ENCODE assay signal across 8 cellular contexts in genomic region chr2:240561325-240561971, GRCh38. TPM values are rescaled to one million over a fixed set of nuclear protein-coding genes. Genes with fewer than 3 reads are reported as not detected.
DNase-seq lines count a peak whose midpoint lies in the region; ATAC-seq and TF ChIP-seq lines count a peak whose summit lies in the region.

No MANE protein-coding gene starts in this region.

- TF ChIP-seq CTCF in CD14-positive monocyte (IDR thresholded peaks at IDR 0.05) (peak; percentile 16), OCI-LY1 (IDR thresholded peaks at IDR 0.05; ENCODE audit: low read length) (no peak), lung (IDR thresholded peaks at IDR 0.05; ENCODE audit: control extremely low read depth, extremely low read depth) (no peak), upper lobe of left lung (IDR thresholded peaks at IDR 0.05) (no peak)

- no peaks in the 10 kb centered on the region for H3K9me2 ChIP-seq in OCI-LY1 (ENCODE audit: low read depth, low read length)

- H3K9me3 ChIP-seq in OCI-LY1 (ENCODE audit: low read length) = no peaks in the 10 kb centered on the region
- H3K9me3 ChIP-seq in lung (ENCODE audit: control insufficient read depth in 2 of 2, insufficient read depth in 1 of 2, low read length in 1 of 2) = no peaks in the 10 kb centered on the region
- H3K9me3 ChIP-seq in upper lobe of left lung = no peaks in the 10 kb centered on the region

- peak overlapping the region; percentile 84 to 92 for H3K4me3 Mint-ChIP-seq in CD14-positive monocyte

- H2AFZ ChIP-seq in OCI-LY1 (ENCODE audit: low read length) = no peak overlapping the region

- peaks cover 2 to 7% (median 6%) of the 10 kb centered on the region in 3 donors for H3K27me3 Mint-ChIP-seq in CD14-positive monocyte (ENCODE audit: low read depth in 3 of 3)

- intact Hi-C loops in CD14-positive monocyte (cut with micrococcal nuclease) = loop anchor here (2.0 to 5.0 kb wide), 4 partner anchors 23 to 66 kb away; partner anchors contain the start of gene GPR35 (in 2 of the 2)

- DNase-seq in CD14-positive monocyte (ENCODE audit: low spot score) = peak; percentile 66
- DNase-seq in caudate nucleus (lab: John Stamatoyannopoulos, UW) = no peak
- no peak for DNase-seq in lung (ENCODE audit: low spot score)
- DNase-seq in upper lobe of left lung = peak in 1 of 2 donors; percentile 60
- DNase-seq in HK-2 (ENCODE audit: unreplicated experiment) = no peak
- no peak for DNase-seq in NCI-H2196 (lab: John Stamatoyannopoulos, UW; ENCODE audit: unreplicated experiment)

- peak in 1 of 4 donors; percentile 34 for TF ChIP-seq EP300 in upper lobe of left lung (IDR thresholded peaks at IDR 0.05)

- no peaks in the 10 kb centered on the region for H3K27me3 ChIP-seq in OCI-LY1 (ENCODE audit: insufficient read depth, low read length)
- no peaks in the 10 kb centered on the region for H3K27me3 ChIP-seq in lung (ENCODE audit: control insufficient read depth, insufficient read depth)
- no peaks in the 10 kb centered on the region for H3K27me3 ChIP-seq in upper lobe of left lung

- ATAC-seq in GM21515 (IDR thresholded peaks at IDR 0.05; ENCODE audit: unreplicated experiment) (peak; percentile 4), lung (ENCODE audit: insufficient read depth, low FRiP score) (no peak), upper lobe of left lung (ENCODE audit: low FRiP score in 2 of 2) (no peak)

- H3K36me3 Mint-ChIP-seq in CD14-positive monocyte = peaks cover 26 to 35% of the 10 kb centered on the region in 2 donors

- peak overlapping the region; percentile 93 to 100 (median 97) for H3K27ac Mint-ChIP-seq in CD14-positive monocyte

- H3K4me1 ChIP-seq in OCI-LY1 (ENCODE audit: insufficient read depth, low read length, severe bottlenecking) (peaks cover 63% of the 10 kb centered on the region), lung (ENCODE audit: control insufficient read depth in 2 of 2, insufficient read depth in 2 of 2, low read length in 2 of 2) (peaks cover 9 to 33% of the 10 kb centered on the region in 2 donors), upper lobe of left lung (peaks cover 61 to 94% (median 72%) of the 10 kb centered on the region in 4 donors)

- H3K36me3 ChIP-seq in OCI-LY1 (ENCODE audit: insufficient read depth, low read length) (peaks cover 7% of the 10 kb centered on the region; the same call in 1 of the 2 replicates), lung (ENCODE audit: control insufficient read depth in 2 of 2, insufficient read depth in 2 of 2, low read length in 2 of 2) (no peaks in the 10 kb centered on the region), upper lobe of left lung (no peaks in the 10 kb centered on the region)

- H3K27ac ChIP-seq in OCI-LY1 (ENCODE audit: low read depth, low read length, poor library complexity, severe bottlenecking) (peak overlapping the region; percentile 46), caudate nucleus (ENCODE audit: low read depth, low read length) (peak overlapping the region; percentile 87), lung (ENCODE audit: low read depth in 1 of 2, low read length in 1 of 2) (peak overlapping the region; percentile 89 to 97), upper lobe of left lung (peak overlapping the region; percentile 98 to 100 (median 98))

- H3K79me2 ChIP-seq in OCI-LY1 (ENCODE audit: insufficient read depth, low read length) = peaks cover 5% of the 10 kb centered on the region; the same call in 1 of the 2 replicates

- 10 to 11% methylated on average over 14 of the region's 14 CpGs for WGBS in lung, 2 donors
- 12% methylated on average over 9 to 14 of the region's 14 CpGs for WGBS in upper lobe of left lung, 2 donors

- H3K4me2 ChIP-seq in OCI-LY1 (ENCODE audit: low read length) = peak overlapping the region; percentile 90

- H3K4me3 ChIP-seq in OCI-LY1 (ENCODE audit: low read depth, low read length, poor library complexity, severe bottlenecking) = peak overlapping the region; percentile 88
- peak overlapping the region; percentile 37 for H3K4me3 ChIP-seq in lung
- peak overlapping the region; percentile 30 to 92 (median 90) for H3K4me3 ChIP-seq in upper lobe of left lung

- peaks cover 77% of the 10 kb centered on the region for H3K4me1 Mint-ChIP-seq in CD14-positive monocyte

- H3F3A ChIP-seq in OCI-LY1 (ENCODE audit: insufficient read depth, low read length) = no peaks in the 10 kb centered on the region

- no peaks in the 10 kb centered on the region for H4K20me1 ChIP-seq in OCI-LY1 (ENCODE audit: insufficient read depth, low read length)

- H3K9me3 Mint-ChIP-seq in CD14-positive monocyte = peaks cover 0 to 4% (median 0%) of the 10 kb centered on the region in 7 donors

- no peak for TF ChIP-seq POLR2A in upper lobe of left lung (IDR thresholded peaks at IDR 0.05)

- peak overlapping the region; percentile 81 for H3K9ac ChIP-seq in OCI-LY1 (ENCODE audit: low read length)

RNA-seq across cellular contexts. Expression of gene DUSP28, which starts 1.3 kb away (rescaled TPM):
- 10 to 100 TPM; 17.1 to 17.7 TPM for polyA plus RNA-seq in CD14-positive monocyte
- 1 to 10 TPM; 2.8 to 7.7 TPM for total RNA-seq in lung
- 1 to 10 TPM; 4.4 to 5.9 TPM for polyA plus RNA-seq in lung
- 10 to 100 TPM in 1 of 6 donors, 1 to 10 TPM in 5; 3.2 to 30.4 (median 5.7) TPM for total RNA-seq in upper lobe of left lung

RNA-seq across cellular contexts. Expression of gene ANKMY1, which starts 3.7 kb away (rescaled TPM):
- polyA plus RNA-seq in CD14-positive monocyte (1 to 10 TPM; 2.1 to 2.9 TPM), lung (10 to 100 TPM in 1 of 2 donors, 1 to 10 TPM in 1; 9.3 to 13.9 TPM)
- total RNA-seq in lung (10 to 100 TPM; 15.8 to 34.8 TPM), upper lobe of left lung (10 to 100 TPM; 23.7 to 97.4 (median 26.9) TPM)

RNA-seq across cellular contexts. Expression of gene RNPEPL1, which starts 6.8 kb away (rescaled TPM):
- polyA plus RNA-seq in CD14-positive monocyte (10 to 100 TPM; 15.4 to 36.4 TPM), lung (100 to 1,000 TPM in 1 of 2 donors, 10 to 100 TPM in 1; 81.6 to 235 TPM)
- total RNA-seq in lung (10 to 100 TPM; 24.5 to 94.8 TPM), upper lobe of left lung (100 to 1,000 TPM in 5 of 6 donors, 10 to 100 TPM in 1; 71.0 to 264 (median 123) TPM)

RNA-seq across cellular contexts. Expression of gene CAPN10, which starts 25.1 kb away (rescaled TPM):
- polyA plus RNA-seq in CD14-positive monocyte (1 to 10 TPM; 7.3 to 7.4 TPM), lung (10 to 100 TPM; 28.3 to 38.7 TPM)
- total RNA-seq in lung (10 to 100 TPM; 28.2 to 42.9 TPM), upper lobe of left lung (100 to 1,000 TPM in 1 of 6 donors, 10 to 100 TPM in 5; 35.3 to 118 (median 38.9) TPM)

Comparison
In these comparisons a context has a peak if more than half of its experiments do, and no peak if none do; other contexts are left out.
1. H3K27ac ChIP-seq: peak in every context shown above with its lines; median percentile 98 in upper lobe of left lung; 93 in lung; 87 in caudate nucleus; 46 in OCI-LY1.
2. H3K4me3 ChIP-seq: peak in every context shown above with its lines; median percentile 90 in upper lobe of left lung; 88 in OCI-LY1; 37 in lung.